In the genomic region with DNA sequence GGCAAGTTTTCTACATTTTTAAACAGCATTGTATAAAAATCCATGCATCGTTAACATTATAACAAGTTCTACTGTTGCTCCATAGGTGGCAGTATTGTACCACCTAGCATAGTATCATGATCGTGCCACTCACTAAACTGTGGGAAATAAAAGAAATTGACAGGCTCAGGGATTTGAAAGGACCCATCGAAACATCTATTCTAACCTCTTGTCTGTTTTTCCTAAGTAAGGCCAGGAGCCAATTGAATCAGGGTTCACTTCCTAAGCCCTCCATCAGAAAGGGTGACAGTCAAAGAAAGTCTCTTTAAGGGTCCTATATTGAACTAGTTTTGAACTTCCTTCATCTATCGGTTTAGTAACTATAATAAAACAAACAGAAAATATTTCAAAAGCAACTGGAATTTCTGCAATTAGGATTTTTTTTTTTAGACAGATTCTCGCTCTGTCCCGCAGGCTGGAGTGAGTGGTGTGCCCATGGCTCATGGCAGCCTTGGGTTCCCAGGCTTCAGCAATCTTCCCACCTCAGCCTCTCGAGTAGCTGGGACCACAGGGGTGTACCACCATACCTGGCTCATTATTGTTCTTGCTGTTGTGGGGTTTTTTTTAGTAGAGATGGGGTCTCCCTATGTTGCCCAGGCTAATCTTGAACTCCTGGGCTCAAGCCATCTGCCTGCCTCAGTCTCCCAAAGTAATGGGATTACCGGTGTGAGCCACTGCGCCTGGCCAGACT, we compare ENCODE assay signal across 9 cellular contexts. TPM values are rescaled to one million over a fixed set of nuclear protein-coding genes. Genes with fewer than 3 reads are reported as not detected.
DNase-seq lines count a peak whose midpoint lies in the region; ATAC-seq and TF ChIP-seq lines count a peak whose summit lies in the region.
"Had no signal": no experiment of that assay in that cellular context is flagged by ENCODE, and none has a peak within 500 bp of the region (broad histone marks: within the 10 kb centered on the region; RNA-seq: fewer than 3 reads in every experiment).

No MANE protein-coding gene starts in this region.

- no peak overlapping the region for H2BK15ac ChIP-seq in mesenchymal stem cell (ENCODE audit: low read depth, poor library complexity, severe bottlenecking)

- H3K4me3 ChIP-seq in PC-3 (ENCODE audit: low read length) (no peak overlapping the region), dorsolateral prefrontal cortex (peak overlapping the region in 5 of 59 donors; percentile 8 to 41 (median 18)), mesenchymal stem cell (ENCODE audit: insufficient read depth in 1 of 2, low read depth in 1 of 2, low read length in 2 of 2) (no peak overlapping the region)

- no TSS peak for BruUV-seq in PC-3 (replicated peaks; lab: Mats Ljungman, UMichigan)

- no peak overlapping the region for H4K91ac ChIP-seq in mesenchymal stem cell (ENCODE audit: low read length)

- CTCF ChIA-PET in PC-3 (lab: Charles Lee) = no interaction called here

- H3K9ac ChIP-seq in PC-3 (ENCODE audit: low read length) (no peak overlapping the region), mesenchymal stem cell (ENCODE audit: low read length) (peak overlapping the region; percentile 42)

- WGBS in mesenchymal stem cell = 62% methylated on average over 8 of the region's 9 CpGs

- no peak overlapping the region for H3K18ac ChIP-seq in mesenchymal stem cell (ENCODE audit: low read depth in 1 of 2, low read length in 2 of 2)

- H2BK12ac ChIP-seq in mesenchymal stem cell (ENCODE audit: low read length in 2 of 2) = no peak overlapping the region

- no peak overlapping the region for H2AK5ac ChIP-seq in mesenchymal stem cell (ENCODE audit: low read length, severe bottlenecking)

- H3K27ac ChIP-seq in PC-3 (ENCODE audit: low read length) = no peak overlapping the region
- no peak overlapping the region for H3K27ac ChIP-seq in dorsolateral prefrontal cortex
- H3K27ac ChIP-seq in mesenchymal stem cell (ENCODE audit: low read length, poor library complexity, severe bottlenecking) = no peak overlapping the region
- H3K27ac ChIP-seq: epithelial cell of prostate had no signal

- H3K27me3 ChIP-seq in PC-3 (ENCODE audit: low read length) = no peaks in the 10 kb centered on the region
- no peaks in the 10 kb centered on the region for H3K27me3 ChIP-seq in dorsolateral prefrontal cortex
- no peaks in the 10 kb centered on the region for H3K27me3 ChIP-seq in mesenchymal stem cell (ENCODE audit: control insufficient read depth in 1 of 2, insufficient read depth in 1 of 2, low read length in 2 of 2)

- H4K20me1 ChIP-seq in PC-3 (ENCODE audit: low read length) = no peaks in the 10 kb centered on the region

- H2BK120ac ChIP-seq in mesenchymal stem cell (ENCODE audit: low read depth, low read length) = no peak overlapping the region

- TF ChIP-seq CTCF in PC-3 (conservative IDR thresholded peaks at IDR 0.05; ENCODE audit: low read depth, low read length) (peak; percentile 67), dorsolateral prefrontal cortex (IDR thresholded peaks at IDR 0.05 in 54 of 56, conservative IDR thresholded peaks at IDR 0.05 in 2 of 56; ENCODE audit: low read depth in 1 of 56, partially characterized antibody in 56 of 56) (peak; percentile 66 to 97 (median 88))

- POLR2A ChIA-PET in PC-3 (lab: Charles Lee; ENCODE audit: unreplicated experiment) = no interaction called here

- DNase-seq in NCI-H2107 treated with DMSO at 0.1 percent for 48 hours (lab: John Stamatoyannopoulos, UW; ENCODE audit: unreplicated experiment) = peak; percentile 13
- no peak for DNase-seq in NCI-H2107 (lab: John Stamatoyannopoulos, UW)
- DNase-seq in PC-3 = peak; percentile 53
- no peak for DNase-seq in dorsolateral prefrontal cortex
- peak; percentile 67 for DNase-seq in mesenchymal stem cell
- no peak for DNase-seq in occipital lobe (lab: John Stamatoyannopoulos, UW)

- H3K14ac ChIP-seq in mesenchymal stem cell (ENCODE audit: low read length in 2 of 2) = no peak overlapping the region

- H3K36me3 ChIP-seq in PC-3 (ENCODE audit: low read depth, low read length) (no peaks in the 10 kb centered on the region), mesenchymal stem cell (ENCODE audit: control insufficient read depth in 1 of 2, insufficient read depth in 2 of 2, low read depth in 1 of 2, low read length in 2 of 2) (peaks cover 0 to 2% of the 10 kb centered on the region in 2 experiments)

- no peak overlapping the region for H3K4me2 ChIP-seq in PC-3 (ENCODE audit: low read length)
- no peak overlapping the region for H3K4me2 ChIP-seq in mesenchymal stem cell (ENCODE audit: low read length, poor library complexity, severe bottlenecking)

- H3K4me1 ChIP-seq in PC-3 (ENCODE audit: insufficient read depth, low read length) = no peaks in the 10 kb centered on the region
- no peaks in the 10 kb centered on the region for H3K4me1 ChIP-seq in mesenchymal stem cell (ENCODE audit: control insufficient read depth, insufficient read depth, low read depth, low read length)

- intact Hi-C loops in PC-3 (cut with micrococcal nuclease) = loop anchor here (2.0 to 5.0 kb wide), 4 partner anchors 135 to 497 kb away; no protein-coding TSS in a partner anchor
- intact Hi-C loops in dorsolateral prefrontal cortex (cut with DNase I) = loop anchor here (2.0 to 10.0 kb wide), 4 partner anchors 135 to 607 kb away; no protein-coding TSS in a partner anchor

- H3K23ac ChIP-seq in mesenchymal stem cell (ENCODE audit: low read length in 2 of 2) = no peak overlapping the region

- no peak overlapping the region for H4K8ac ChIP-seq in mesenchymal stem cell (ENCODE audit: low read length)

- peaks cover 16% of the 10 kb centered on the region for H3K79me1 ChIP-seq in mesenchymal stem cell (replicated peaks; ENCODE audit: low read length, poor library complexity, severe bottlenecking)

- no peaks in the 10 kb centered on the region for H3F3A ChIP-seq in PC-3 (ENCODE audit: low read length, unreplicated experiment)

- H2BK5ac ChIP-seq in mesenchymal stem cell (ENCODE audit: low read depth, low read length, poor library complexity, severe bottlenecking) = no peak overlapping the region

- no peak overlapping the region for H3K4ac ChIP-seq in mesenchymal stem cell (ENCODE audit: low read depth in 1 of 2, low read length in 2 of 2)

- H2AFZ ChIP-seq in PC-3 (ENCODE audit: low read length) (no peak overlapping the region), mesenchymal stem cell (ENCODE audit: low read depth, low read length) (no peak overlapping the region)

- no peaks in the 10 kb centered on the region for H3K9me3 ChIP-seq in PC-3 (ENCODE audit: low read length)
- no peaks in the 10 kb centered on the region for H3K9me3 ChIP-seq in mesenchymal stem cell (ENCODE audit: control insufficient read depth, low read length)

- H3K79me2 ChIP-seq in PC-3 (ENCODE audit: low read length) = no peaks in the 10 kb centered on the region

- ATAC-seq in GM19043 (IDR thresholded peaks at IDR 0.05; ENCODE audit: low read depth, unreplicated experiment) = peak; percentile 86
- ATAC-seq in HG03354 (IDR thresholded peaks at IDR 0.05; ENCODE audit: poor library complexity, severe bottlenecking, unreplicated experiment) = peak; percentile 86
- ATAC-seq in PC-3 = peak; percentile 84

- H3K9me2 ChIP-seq in PC-3 (replicated peaks; ENCODE audit: low read length) = no peaks in the 10 kb centered on the region

RNA-seq across cellular contexts. Expression of a gene that starts 9.4 kb away (rescaled TPM):
- 14.9 and 15.3 TPM in 2 replicates for total RNA-seq in PC-3 (2014; rRNA removed)
- 10 to 100 TPM in 29 of 120 experiments, 1 to 10 TPM in 91; 3.5 to 13.4 (median 8.0) TPM for total RNA-seq in dorsolateral prefrontal cortex
- polyA plus RNA-seq in mesenchymal stem cell (2013, experiment 1 of 2) = 42.1 TPM
- polyA plus RNA-seq in mesenchymal stem cell (2013, experiment 2 of 2) = 45.0 TPM
- total RNA-seq in occipital lobe = 18.7 TPM

RNA-seq across cellular contexts. Expression of a gene that starts 36.2 kb away (rescaled TPM):
- total RNA-seq in PC-3 (2014; rRNA removed) (7.8 and 9.5 TPM in 2 replicates), dorsolateral prefrontal cortex (10 to 100 TPM; 23.2 to 54.6 (median 40.5) TPM), occipital lobe (34.8 TPM)
- polyA plus RNA-seq in mesenchymal stem cell (2013, experiment 1 of 2) = 27.5 TPM
- polyA plus RNA-seq in mesenchymal stem cell (2013, experiment 2 of 2) = 26.7 TPM

Comparison
In these comparisons a context has a peak if more than half of its experiments do, and no peak if none do; other contexts are left out.
1. DNase-seq: peak in NCI-H2107 treated with DMSO at 0.1 percent for 48 hours (single experiment), PC-3 (single experiment) and mesenchymal stem cell (single experiment); none in NCI-H2107 (single experiment), dorsolateral prefrontal cortex (0 of 10) and occipital lobe (single experiment).
2. Peak in every context shown above with its lines, with median percentiles within 50 percentile points of each other: ATAC-seq.